30 cellular contexts compared by ENCODE assay signal in the genomic region with DNA sequence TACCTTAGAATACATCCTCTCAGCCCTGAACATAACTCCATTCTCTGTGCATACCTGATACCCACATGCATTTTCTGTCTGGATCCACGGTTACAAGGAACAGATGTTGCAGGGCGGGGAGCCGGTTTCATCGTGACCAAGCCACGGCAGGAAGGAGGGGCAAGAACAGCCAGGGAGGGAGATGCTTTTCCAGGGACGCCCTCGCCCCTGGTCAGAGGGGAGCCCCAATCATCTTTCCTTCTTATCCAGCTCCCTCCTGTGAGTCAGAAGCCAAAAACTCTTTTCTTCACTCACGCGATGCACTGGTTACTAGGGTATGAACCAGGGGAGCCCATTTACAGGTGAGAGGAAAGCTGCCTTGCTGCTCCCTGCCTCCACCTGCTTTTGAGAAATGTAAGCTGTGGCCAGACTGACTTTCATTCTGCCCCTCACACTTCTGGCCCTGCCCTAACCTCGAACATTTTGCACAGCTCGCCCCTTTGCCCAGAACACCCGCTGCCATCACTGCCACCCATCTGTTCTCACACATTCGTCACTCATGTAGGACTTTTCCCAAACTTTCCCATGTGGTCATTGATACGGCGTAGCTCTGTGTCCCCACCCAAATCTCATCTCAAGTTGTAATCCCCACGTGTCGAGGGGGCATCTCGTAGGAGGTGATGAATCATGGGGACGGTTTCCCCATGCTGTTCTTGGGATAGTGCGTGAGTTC. TPM values are rescaled to one million over a fixed set of nuclear protein-coding genes. Genes with fewer than 3 reads are reported as not detected.
A peak's percentile ranks its signal among the peaks of the same experiment; 100 is the strongest.
DNase-seq lines count a peak whose midpoint lies in the region; ATAC-seq and TF ChIP-seq lines count a peak whose summit lies in the region.
"Had no signal": no experiment of that assay in that cellular context is flagged by ENCODE, and none has a peak within 500 bp of the region (broad histone marks: within the 10 kb centered on the region; RNA-seq: fewer than 3 reads in every experiment).

No MANE protein-coding gene starts in this region.

- H3K27ac ChIP-seq in foreskin keratinocyte (no peak overlapping the region), aorta (ENCODE audit: low read depth in 1 of 2, low read length in 2 of 2) (peak overlapping the region; percentile 87 to 97)
- H3K27ac ChIP-seq: cardiac muscle cell, heart left ventricle, ovary, spleen, vagina had no signal

- H3K4me1 Mint-ChIP-seq in endothelial cell (ENCODE audit: unreplicated experiment): peaks cover 24% of the 10 kb centered on the region
- H3K4me1 Mint-ChIP-seq: CD4-positive, alpha-beta memory T cell; naive B cell had no signal

- no peak overlapping the region for H3K4me3 ChIP-seq in aorta (ENCODE audit: low read length in 2 of 2)
- H3K4me3 ChIP-seq: adrenal gland, cardiac muscle cell, heart left ventricle, K562, ovary, spleen, vagina had no signal

- H3K36me3 Mint-ChIP-seq in endothelial cell (ENCODE audit: low read depth, unreplicated experiment): no peaks in the 10 kb centered on the region
- H3K36me3 Mint-ChIP-seq: CD4-positive, alpha-beta memory T cell; stimulated activated naive B cell treated with anti-CD40 and anti-IgM and Interleukin-4, amounts not matched to agents 10 μg/mL and 1 μg/mL and 100 μg/mL, for 72 hours had no signal

- H3K27me3 Mint-ChIP-seq in endothelial cell (ENCODE audit: unreplicated experiment): peaks cover 3% of the 10 kb centered on the region

- no peak overlapping the region for H3K4me3 Mint-ChIP-seq in endothelial cell (ENCODE audit: unreplicated experiment)
- H3K4me3 Mint-ChIP-seq: activated CD8-positive, alpha-beta T cell treated with anti-CD3 and anti-CD28 coated beads, Interleukin-2, amount 10 ng/mL, durations not matched to agents 7 days and 5 days; CD4-positive, alpha-beta memory T cell; dendritic cell treated with granulocyte-macrophage colony-stimulating factor and Interleukin-4, amounts not matched to agents 40 ng/mL and 50 ng/mL, for 4 days; naive B cell; stimulated activated naive B cell treated with anti-CD40 and anti-IgM and Interleukin-4, amounts not matched to agents 10 μg/mL and 1 μg/mL and 100 μg/mL, for 72 hours had no signal

- TF ChIP-seq CTCF in foreskin keratinocyte (conservative IDR thresholded peaks at IDR 0.05): no peak
- no peak for TF ChIP-seq CTCF in endothelial cell (IDR thresholded peaks at IDR 0.05; ENCODE audit: unreplicated experiment)

- H3K4me1 ChIP-seq in foreskin keratinocyte: no peaks in the 10 kb centered on the region
- H3K4me1 ChIP-seq in aorta (ENCODE audit: control insufficient read depth in 1 of 2, insufficient read depth in 2 of 2, low read length in 2 of 2): peaks cover 4 to 13% of the 10 kb centered on the region in 2 donors
- H3K4me1 ChIP-seq: adrenal gland, spleen, vagina had no signal

- H3K36me3 ChIP-seq in aorta (ENCODE audit: control insufficient read depth in 1 of 2, insufficient read depth in 2 of 2, low read length in 1 of 2): no peaks in the 10 kb centered on the region
- H3K36me3 ChIP-seq: adrenal gland, cardiac muscle cell, heart left ventricle, ovary, spleen, vagina had no signal

- no peak overlapping the region for H3K27ac Mint-ChIP-seq in endothelial cell (ENCODE audit: unreplicated experiment)
- H3K27ac Mint-ChIP-seq: activated CD8-positive, alpha-beta T cell treated with anti-CD3 and anti-CD28 coated beads, Interleukin-2, amount 10 ng/mL, durations not matched to agents 7 days and 5 days; CD4-positive, alpha-beta memory T cell; dendritic cell treated with granulocyte-macrophage colony-stimulating factor and Interleukin-4, amounts not matched to agents 40 ng/mL and 50 ng/mL, for 4 days; stimulated activated naive B cell treated with anti-CD40 and anti-IgM and Interleukin-4, amounts not matched to agents 10 μg/mL and 1 μg/mL and 100 μg/mL, for 72 hours had no signal

- H3K9me3 Mint-ChIP-seq in endothelial cell (ENCODE audit: unreplicated experiment): no peaks in the 10 kb centered on the region
- H3K9me3 Mint-ChIP-seq: CD4-positive, alpha-beta memory T cell; stimulated activated naive B cell treated with anti-CD40 and anti-IgM and Interleukin-4, amounts not matched to agents 10 μg/mL and 1 μg/mL and 100 μg/mL, for 72 hours had no signal

- H3K27me3 ChIP-seq in foreskin keratinocyte: peaks cover 70% of the 10 kb centered on the region
- H3K27me3 ChIP-seq in aorta (ENCODE audit: control insufficient read depth in 1 of 2, insufficient read depth in 2 of 2, low read length in 1 of 2): no peaks in the 10 kb centered on the region
- H3K27me3 ChIP-seq: adrenal gland, ovary, vagina had no signal

- ATAC-seq in foreskin keratinocyte (peak; percentile 34), aorta (ENCODE audit: low FRiP score) (no peak), GM18909 (IDR thresholded peaks at IDR 0.05; ENCODE audit: poor library complexity, unreplicated experiment) (no peak)
- ATAC-seq: activated CD8-positive, alpha-beta T cell treated with anti-CD3 and anti-CD28 coated beads, Interleukin-2, amount 10 ng/mL, durations not matched to agents 7 days and 5 days; heart left ventricle; left colon; Panc1; stimulated activated naive B cell treated with anti-CD40 and anti-IgM and Interleukin-4, amounts not matched to agents 10 μg/mL and 1 μg/mL and 100 μg/mL, for 72 hours had no signal

- DNase-seq in GM03348 (ENCODE audit: low spot score) (peak; percentile 70), amniotic stem cell (lab: John Stamatoyannopoulos, UW) (peak; percentile 59), foreskin keratinocyte (no peak), aorta (no peak), endothelial cell (ENCODE audit: low spot score) (no peak), NCI-H1048 (lab: John Stamatoyannopoulos, UW) (no peak)
- DNase-seq: activated CD4-positive, alpha-beta T cell treated with anti-CD3 and anti-CD28 coated beads for 1 hour; activated CD8-positive, alpha-beta T cell treated with anti-CD3 and anti-CD28 coated beads, Interleukin-2, amount 10 ng/mL, durations not matched to agents 7 days and 5 days; activated gamma-delta T cell treated with Interleukin-2 at 50 U/mL for 16 hours; CD4-positive, alpha-beta memory T cell; GOT3; heart left ventricle; left colon; mesendoderm; naive B cell; NCI-H1417; NCI-H510A treated with DMSO at 0.1 percent for 48 hours; ovary; spleen; stimulated activated CD4-positive, alpha-beta T cell treated with anti-CD3 and anti-CD28 coated beads, Interleukin-4, amount 100 ng/mL, for 1 hour; stimulated activated naive B cell treated with anti-CD40 and anti-IgM and Interleukin-4, amounts not matched to agents 10 μg/mL and 1 μg/mL and 100 μg/mL, for 72 hours; T-helper 1 cell had no signal

- no peaks in the 10 kb centered on the region for H3K9me3 ChIP-seq in aorta (ENCODE audit: control insufficient read depth, low read length)
- H3K9me3 ChIP-seq: adrenal gland, heart left ventricle, ovary, spleen, vagina had no signal

- intact Hi-C loops in aorta (cut with DNase I): no loop called here

- WGBS in aorta, 2 donors: 7 to 9% methylated on average over 20 of the region's 20 CpGs

RNA-seq across cellular contexts. Expression of gene FOXL1, which starts 20.4 kb away (rescaled TPM):
- total RNA-seq in foreskin keratinocyte: 0.46 and 0.51 TPM in 2 replicates
- 0.31 and 0.32 TPM in 2 replicates for polyA plus RNA-seq in foreskin keratinocyte
- 10 to 100 TPM; 23.8 to 34.4 TPM for total RNA-seq in aorta
- polyA plus RNA-seq in aorta: 10 to 100 TPM in 1 of 2 donors, 1 to 10 TPM in 1; 4.3 to 11.9 TPM
- 3.4 TPM for total RNA-seq in endothelial cell (ENCODE audit: unreplicated experiment)
- total RNA-seq: activated CD8-positive, alpha-beta T cell treated with anti-CD3 and anti-CD28 coated beads, Interleukin-2, amount 10 ng/mL, durations not matched to agents 7 days and 5 days; CD4-positive, alpha-beta memory T cell; K562; spleen had no signal
- polyA plus RNA-seq: CD4-positive, alpha-beta memory T cell; K562 had no signal

RNA-seq across cellular contexts. Expression of gene FOXC2, which starts 32.1 kb away (rescaled TPM):
- total RNA-seq in foreskin keratinocyte: not detected in 2 replicates
- not detected in 2 replicates for polyA plus RNA-seq in foreskin keratinocyte
- 10 to 100 TPM; 29.0 to 45.4 TPM for total RNA-seq in aorta
- polyA plus RNA-seq in aorta: 10 to 100 TPM in 1 of 2 donors, 1 to 10 TPM in 1; 8.6 to 22.8 TPM
- 16.3 TPM for total RNA-seq in endothelial cell (ENCODE audit: unreplicated experiment)
- total RNA-seq: activated CD8-positive, alpha-beta T cell treated with anti-CD3 and anti-CD28 coated beads, Interleukin-2, amount 10 ng/mL, durations not matched to agents 7 days and 5 days; CD4-positive, alpha-beta memory T cell; HT-29; spleen had no signal
- polyA plus RNA-seq: CD4-positive, alpha-beta memory T cell had no signal

RNA-seq across cellular contexts. Expression of gene MTHFSD, which starts 43.7 kb away (rescaled TPM):
- total RNA-seq in foreskin keratinocyte (12.7 and 13.1 TPM in 2 replicates), aorta (10 to 100 TPM; 14.0 to 23.1 TPM), endothelial cell (ENCODE audit: unreplicated experiment) (30.6 TPM)
- polyA plus RNA-seq in foreskin keratinocyte (6.9 and 7.3 TPM in 2 replicates), aorta (10 to 100 TPM in 1 of 2 donors, 1 to 10 TPM in 1; 2.3 to 13.2 TPM)

Comparison
In these comparisons a context has a peak if more than half of its experiments do, and no peak if none do; other contexts are left out.
1. DNase-seq: peak in GM03348 (single experiment) and amniotic stem cell (single experiment); none in foreskin keratinocyte (0 of 2), aorta (0 of 2), endothelial cell (single experiment) and NCI-H1048 (single experiment).
2. RNA of gene FOXC2, which starts 32.1 kb away (total RNA-seq): 29.0 to 45.4 TPM in aorta and 16.3 TPM in endothelial cell (single experiment); not detected in foreskin keratinocyte; every median in the first group is over 10 times any median in the second.